23 cellular contexts compared by ENCODE assay signal in genomic region chr1:44074415-44074814, GRCh38. TPM values are rescaled to one million over a fixed set of nuclear protein-coding genes. Genes with fewer than 3 reads are reported as not detected.
A peak's percentile ranks its signal among the peaks of the same experiment; 100 is the strongest.
DNase-seq lines count a peak whose midpoint lies in the region; ATAC-seq and TF ChIP-seq lines count a peak whose summit lies in the region.
"Had no signal": no experiment of that assay in that cellular context is flagged by ENCODE, and none has a peak within 500 bp of the region (broad histone marks: within the 10 kb centered on the region; RNA-seq: fewer than 3 reads in every experiment).

No MANE protein-coding gene starts in this region.

- intact Hi-C loops in body of pancreas (cut with DNase I) (no loop called here), left lung (cut with DNase I) (no loop called here)

- no peak overlapping the region for H3K9ac ChIP-seq in BLaER1 treated with 17β-estradiol and CSF1 and Interleukin-3, amounts not matched to agents 10 nM and 100 nM
- H3K9ac ChIP-seq: BLaER1 had no signal

- peaks cover 42 to 54% (median 51%) of the 10 kb centered on the region in 10 experiments for H3K4me1 ChIP-seq in BLaER1 treated with 17β-estradiol and CSF1 and Interleukin-3, amounts not matched to agents 10 nM and 100 nM
- H3K4me1 ChIP-seq in body of pancreas (peaks cover 8% of the 10 kb centered on the region), left lung (peaks cover 0 to 37% of the 10 kb centered on the region in 2 donors)

- H3K4me2 ChIP-seq in BLaER1 treated with 17β-estradiol and CSF1 and Interleukin-3, amounts not matched to agents 10 nM and 100 nM = peak overlapping the region in 7 of 11 experiments; percentile 25 to 96 (median 55); a peak in 9 of 22 replicates

- ATAC-seq in body of pancreas (peak; percentile 24), memory B cell (ENCODE audit: low read depth) (no peak), left lung (no peak), GM21825 (IDR thresholded peaks at IDR 0.05; ENCODE audit: unreplicated experiment) (no peak)
- no peak for ATAC-seq in stimulated activated naive B cell treated with anti-CD40 and anti-IgM and Interleukin-4, amounts not matched to agents 10 μg/mL and 1 μg/mL and 100 μg/mL, for 72 hours (replicated peaks)

- H3K9me3 Mint-ChIP-seq in memory B cell = peaks cover 1% of the 10 kb centered on the region
- H3K9me3 Mint-ChIP-seq in stimulated activated naive B cell treated with anti-CD40 and anti-IgM and Interleukin-4, amounts not matched to agents 10 μg/mL and 1 μg/mL and 100 μg/mL, for 72 hours = no peaks in the 10 kb centered on the region
- no peaks in the 10 kb centered on the region for H3K9me3 Mint-ChIP-seq in activated naive CD4-positive, alpha-beta T cell treated with anti-CD3 and anti-CD28 coated beads, Interleukin-2, amount 10 ng/mL, durations not matched to agents 7 days and 5 days
- H3K9me3 Mint-ChIP-seq: CD4-positive, alpha-beta memory T cell had no signal

- no peak for DNase-seq in body of pancreas
- no peak for DNase-seq in memory B cell (ENCODE audit: low spot score in 2 of 2)
- DNase-seq in stimulated activated naive B cell treated with anti-CD40 and anti-IgM and Interleukin-4, amounts not matched to agents 10 μg/mL and 1 μg/mL and 100 μg/mL, for 72 hours = no peak
- DNase-seq in left lung = no peak
- DNase-seq in activated naive CD4-positive, alpha-beta T cell treated with anti-CD3 and anti-CD28 coated beads, Interleukin-2, amount 10 ng/mL, durations not matched to agents 7 days and 5 days = no peak
- no peak for DNase-seq in SKM-1 (lab: John Stamatoyannopoulos, UW; ENCODE audit: unreplicated experiment)
- DNase-seq: ACHN; Calu3; CD4-positive, alpha-beta memory T cell; DMS153; NCI-H1105; NCI-H146; NCI-H2029; NCI-H2227 treated with DMSO at 0.1 percent for 48 hours; NCI-H510A treated with DMSO at 0.1 percent for 48 hours; NCI-H774; NK-92 treated with Interleukin-12 subunit alpha and Interleukin-12 subunit beta, amount 100 ng/mL, for 24 hours had no signal

- H3K36me3 Mint-ChIP-seq in memory B cell = no peaks in the 10 kb centered on the region
- no peaks in the 10 kb centered on the region for H3K36me3 Mint-ChIP-seq in stimulated activated naive B cell treated with anti-CD40 and anti-IgM and Interleukin-4, amounts not matched to agents 10 μg/mL and 1 μg/mL and 100 μg/mL, for 72 hours
- H3K36me3 Mint-ChIP-seq in activated naive CD4-positive, alpha-beta T cell treated with anti-CD3 and anti-CD28 coated beads, Interleukin-2, amount 10 ng/mL, durations not matched to agents 7 days and 5 days = no peaks in the 10 kb centered on the region
- H3K36me3 Mint-ChIP-seq: CD4-positive, alpha-beta memory T cell had no signal

- no peaks in the 10 kb centered on the region for H3K36me3 ChIP-seq in BLaER1 treated with 17β-estradiol and CSF1 and Interleukin-3, amounts not matched to agents 10 nM and 100 nM
- H3K36me3 ChIP-seq in body of pancreas (replicated peaks in 1 of 2; ENCODE audit: insufficient read depth in 1 of 2, low read depth in 2 of 2) (no peaks in the 10 kb centered on the region), left lung (no peaks in the 10 kb centered on the region)
- H3K36me3 ChIP-seq: BLaER1, SJSA1 had no signal

- TF ChIP-seq CTCF in body of pancreas (IDR thresholded peaks at IDR 0.05) = no peak
- no peak for TF ChIP-seq CTCF in left lung (IDR thresholded peaks at IDR 0.05)

- H3K9me3 ChIP-seq in BLaER1 treated with 17β-estradiol and CSF1 and Interleukin-3, amounts not matched to agents 10 nM and 100 nM (replicated peaks in 1 of 11) = peaks cover 0 to 5% (median 0%) of the 10 kb centered on the region in 11 experiments; a peak in 7 of 22 replicates
- no peaks in the 10 kb centered on the region for H3K9me3 ChIP-seq in body of pancreas
- no peaks in the 10 kb centered on the region for H3K9me3 ChIP-seq in left lung
- H3K9me3 ChIP-seq: SJSA1 had no signal

- H3K4me1 Mint-ChIP-seq in memory B cell = peaks cover 22% of the 10 kb centered on the region
- peaks cover 30 to 46% of the 10 kb centered on the region in 2 donors for H3K4me1 Mint-ChIP-seq in stimulated activated naive B cell treated with anti-CD40 and anti-IgM and Interleukin-4, amounts not matched to agents 10 μg/mL and 1 μg/mL and 100 μg/mL, for 72 hours
- no peaks in the 10 kb centered on the region for H3K4me1 Mint-ChIP-seq in activated naive CD4-positive, alpha-beta T cell treated with anti-CD3 and anti-CD28 coated beads, Interleukin-2, amount 10 ng/mL, durations not matched to agents 7 days and 5 days
- H3K4me1 Mint-ChIP-seq: CD4-positive, alpha-beta memory T cell had no signal

- H3K4me3 ChIP-seq in BLaER1 treated with 17β-estradiol and CSF1 and Interleukin-3, amounts not matched to agents 10 nM and 100 nM = no peak overlapping the region
- H3K4me3 ChIP-seq in body of pancreas (no peak overlapping the region), left lung (no peak overlapping the region)
- H3K4me3 ChIP-seq: BLaER1, SJSA1 had no signal

- CTCF ChIA-PET in activated naive CD4-positive, alpha-beta T cell treated with anti-CD3 and anti-CD28 coated beads, Interleukin-2, amount 10 ng/mL, durations not matched to agents 7 days and 5 days (lab: Charles Lee) = no interaction called here

- H3K27me3 ChIP-seq in BLaER1 treated with 17β-estradiol and CSF1 and Interleukin-3, amounts not matched to agents 10 nM and 100 nM = no peaks in the 10 kb centered on the region
- H3K27me3 ChIP-seq in body of pancreas (no peaks in the 10 kb centered on the region), left lung (no peaks in the 10 kb centered on the region)
- H3K27me3 ChIP-seq: BLaER1, SJSA1 had no signal

- 16% methylated on average over 3 of the region's 3 CpGs for WGBS in body of pancreas, 2 donors

- H4K20me1 ChIP-seq in BLaER1 treated with 17β-estradiol and CSF1 and Interleukin-3, amounts not matched to agents 10 nM and 100 nM = no peaks in the 10 kb centered on the region
- H4K20me1 ChIP-seq: BLaER1 had no signal

- TF ChIP-seq POLR2A in body of pancreas (IDR thresholded peaks at IDR 0.05) = no peak

- peak overlapping the region; percentile 7 for H3K4me3 Mint-ChIP-seq in memory B cell
- H3K4me3 Mint-ChIP-seq in stimulated activated naive B cell treated with anti-CD40 and anti-IgM and Interleukin-4, amounts not matched to agents 10 μg/mL and 1 μg/mL and 100 μg/mL, for 72 hours = no peak overlapping the region
- no peak overlapping the region for H3K4me3 Mint-ChIP-seq in activated naive CD4-positive, alpha-beta T cell treated with anti-CD3 and anti-CD28 coated beads, Interleukin-2, amount 10 ng/mL, durations not matched to agents 7 days and 5 days
- H3K4me3 Mint-ChIP-seq: CD4-positive, alpha-beta memory T cell had no signal

- no peaks in the 10 kb centered on the region for H3K27me3 Mint-ChIP-seq in memory B cell
- peaks cover 0 to 6% of the 10 kb centered on the region in 2 donors for H3K27me3 Mint-ChIP-seq in stimulated activated naive B cell treated with anti-CD40 and anti-IgM and Interleukin-4, amounts not matched to agents 10 μg/mL and 1 μg/mL and 100 μg/mL, for 72 hours
- H3K27me3 Mint-ChIP-seq in activated naive CD4-positive, alpha-beta T cell treated with anti-CD3 and anti-CD28 coated beads, Interleukin-2, amount 10 ng/mL, durations not matched to agents 7 days and 5 days = peaks cover 49% of the 10 kb centered on the region

- no peak overlapping the region for H3K27ac Mint-ChIP-seq in memory B cell
- peak overlapping the region; percentile 22 for H3K27ac Mint-ChIP-seq in stimulated activated naive B cell treated with anti-CD40 and anti-IgM and Interleukin-4, amounts not matched to agents 10 μg/mL and 1 μg/mL and 100 μg/mL, for 72 hours
- no peak overlapping the region for H3K27ac Mint-ChIP-seq in activated naive CD4-positive, alpha-beta T cell treated with anti-CD3 and anti-CD28 coated beads, Interleukin-2, amount 10 ng/mL, durations not matched to agents 7 days and 5 days

- H3K27ac ChIP-seq in BLaER1 treated with 17β-estradiol and CSF1 and Interleukin-3, amounts not matched to agents 10 nM and 100 nM = no peak overlapping the region
- H3K27ac ChIP-seq in body of pancreas (peak overlapping the region in 2 of 4 donors; percentile 44 to 62), left lung (no peak overlapping the region)
- H3K27ac ChIP-seq: 22Rv1, BLaER1, SJSA1 had no signal

RNA-seq across cellular contexts. Expression of gene SLC6A9, which starts 43.2 kb away (rescaled TPM):
- 1 to 10 TPM; 2.3 to 4.6 TPM for total RNA-seq in body of pancreas
- 10 to 100 TPM; 12.4 to 28.5 TPM for total RNA-seq in left lung

RNA-seq across cellular contexts. Expression of gene KLF17, which starts 44.2 kb away (rescaled TPM):
- total RNA-seq in body of pancreas = not detected
- total RNA-seq in left lung = under 1 TPM; 0.26 to 0.29 TPM
- total RNA-seq: Calu3; CD4-positive, alpha-beta memory T cell; G401; SJSA1 had no signal
